20 cellular contexts compared by ENCODE assay signal in genomic region chr19:33444238-33444992, GRCh38.
A peak's percentile ranks its signal among the peaks of the same experiment; 100 is the strongest.
DNase-seq lines count a peak whose midpoint lies in the region; ATAC-seq, FAIRE-seq and TF ChIP-seq lines count a peak whose summit lies in the region.
"Had no signal": no experiment of that assay in that cellular context is flagged by ENCODE, and none has a peak within 500 bp of the region (broad histone marks: within the 10 kb centered on the region; RNA-seq: fewer than 3 reads in every experiment).

No MANE protein-coding gene starts in this region.

- H4K20me1 ChIP-seq in GM23338 (replicated peaks; ENCODE audit: insufficient read depth) = no peaks in the 10 kb centered on the region; the same call in 1 of the 2 replicates

- H3K36me3 Mint-ChIP-seq in GM23338 (ENCODE audit: low read depth) = peaks cover 5% of the 10 kb centered on the region; the same call in 1 of the 3 replicates

- FAIRE-seq in kidney (lab: Jason Lieb, UNC) = no peak

- no peak overlapping the region for H3K4me2 ChIP-seq in GM23338

- H3K27ac Mint-ChIP-seq in GM23338 = peak overlapping the region; percentile 44; the same call in 1 of the 2 replicates

- WGBS in sigmoid colon, 2 donors = 94% methylated on average over 13 of the region's 13 CpGs

- H3K27ac ChIP-seq in GM23338 (ENCODE audit: low read depth) (no peak overlapping the region), HEK293 (ENCODE audit: extremely low read depth, low read depth, low read length) (no peak overlapping the region), kidney (ENCODE audit: low read depth in 2 of 2, low read length in 2 of 2) (no peak overlapping the region), sigmoid colon (no peak overlapping the region)
- H3K27ac ChIP-seq: Peyer's patch, SK-N-MC had no signal

- H3K9me3 ChIP-seq in HEK293 (ENCODE audit: control insufficient read depth, insufficient read depth, low read depth, low read length) (no peaks in the 10 kb centered on the region), kidney (ENCODE audit: control insufficient read depth in 1 of 2, low read length in 2 of 2) (no peaks in the 10 kb centered on the region), sigmoid colon (no peaks in the 10 kb centered on the region)
- H3K9me3 ChIP-seq: Peyer's patch had no signal

- no peaks in the 10 kb centered on the region for H3K4me1 Mint-ChIP-seq in GM23338

- no peak overlapping the region for H3K9ac ChIP-seq in kidney (ENCODE audit: low read length in 2 of 2)
- H3K9ac ChIP-seq: GM23248 had no signal

- CTCF ChIA-PET in HEK293 (lab: Yijun Ruan, JAX) = interaction anchor here (0.6 to 2.2 kb wide), 2 partner anchors 14 to 210 kb away, joined by 3 to 10 read pairs; no protein-coding TSS in a partner anchor

- no peak overlapping the region for H2AFZ ChIP-seq in GM23338
- H2AFZ ChIP-seq: GM23248 had no signal

- H3K9me2 ChIP-seq in GM23338 (ENCODE audit: insufficient read depth) = no peaks in the 10 kb centered on the region

- no peaks in the 10 kb centered on the region for H3K4me1 ChIP-seq in GM23338 (ENCODE audit: insufficient read depth)
- no peaks in the 10 kb centered on the region for H3K4me1 ChIP-seq in HEK293 (ENCODE audit: control insufficient read depth, insufficient read depth, low read length)
- peaks cover 0 to 5% of the 10 kb centered on the region in 2 donors for H3K4me1 ChIP-seq in kidney (ENCODE audit: control insufficient read depth in 1 of 2, insufficient read depth in 1 of 2, low read depth in 1 of 2, low read length in 2 of 2)
- no peaks in the 10 kb centered on the region for H3K4me1 ChIP-seq in sigmoid colon
- H3K4me1 ChIP-seq: Peyer's patch had no signal

- no peaks in the 10 kb centered on the region for H3F3A ChIP-seq in GM23338 (replicated peaks; ENCODE audit: low read depth)

- TF ChIP-seq CTCF in GM23338 (conservative IDR thresholded peaks at IDR 0.05; ENCODE audit: low read depth in 2 of 2) (no peak), HEK293 (tag by site-specific recombination; IDR thresholded peaks at IDR 0.05) (no peak), kidney (IDR thresholded peaks at IDR 0.05; ENCODE audit: borderline replicate concordance, extremely low read depth, insufficient read depth) (no peak), sigmoid colon (IDR thresholded peaks at IDR 0.05) (no peak)

- POLR2A ChIA-PET in HEK293 (lab: Yijun Ruan, JAX) = no interaction called here

- TF ChIP-seq POLR2A in sigmoid colon (IDR thresholded peaks at IDR 0.05) = no peak
- no peak for TF ChIP-seq POLR2A in erythroblast (IDR thresholded peaks at IDR 0.05; ENCODE audit: low read length)

- no peaks in the 10 kb centered on the region for H3K27me3 ChIP-seq in GM23338 (ENCODE audit: insufficient read depth)
- no peaks in the 10 kb centered on the region for H3K27me3 ChIP-seq in sigmoid colon
- H3K27me3 ChIP-seq: Peyer's patch had no signal

- H3K36me3 ChIP-seq in GM23338 (ENCODE audit: insufficient read depth) (no peaks in the 10 kb centered on the region; the same call in 1 of the 2 replicates), HEK293 (ENCODE audit: control insufficient read depth in 2 of 2, insufficient read depth in 1 of 2, low read length in 2 of 2) (peaks cover 0 to 4% of the 10 kb centered on the region in 2 experiments; a peak in 1 of 3 replicates), kidney (ENCODE audit: control insufficient read depth in 1 of 2, insufficient read depth in 2 of 2, low read length in 2 of 2) (peaks cover 2 to 3% of the 10 kb centered on the region in 2 donors), sigmoid colon (peaks cover 0 to 12% (median 2%) of the 10 kb centered on the region in 4 donors)

- intact Hi-C loops in kidney (cut with DNase I) = no loop called here
- intact Hi-C loops in sigmoid colon (cut with DNase I) = no loop called here

- no peak for DNase-seq in GM23338 (ENCODE audit: low spot score)
- DNase-seq in kidney = peak; percentile 54
- DNase-seq in sigmoid colon = peak; percentile 32
- DNase-seq in erythroblast (lab: John Stamatoyannopoulos, UW) = no peak
- DNase-seq: ACHN; C1 segment of cervical spinal cord; DMS79; KG1; MV-4-11; NCI-H1694 treated with DMSO at 0.1 percent for 48 hours; NCI-H748 treated with DMSO at 0.1 percent for 48 hours; NK-92 treated with Interleukin-12 subunit alpha and Interleukin-12 subunit beta, amount 100 ng/mL, for 24 hours; SHP77 had no signal

- ATAC-seq in GM23338 (no peak), HG03571 (IDR thresholded peaks at IDR 0.05; ENCODE audit: unreplicated experiment) (no peak), HG03460 (IDR thresholded peaks at IDR 0.05; ENCODE audit: unreplicated experiment) (no peak), GM19324 (IDR thresholded peaks at IDR 0.05; ENCODE audit: low FRiP score, unreplicated experiment) (no peak)

- H3K9me3 Mint-ChIP-seq in GM23338 = no peaks in the 10 kb centered on the region

- no peaks in the 10 kb centered on the region for H3K79me2 ChIP-seq in GM23338 (replicated peaks; ENCODE audit: insufficient read depth)

- TF ChIP-seq EP300 in sigmoid colon (IDR thresholded peaks at IDR 0.05) = no peak

- no peak overlapping the region for H3K4me3 ChIP-seq in GM23338
- no peak overlapping the region for H3K4me3 ChIP-seq in HEK293 (ENCODE audit: low read depth, low read length)
- no peak overlapping the region for H3K4me3 ChIP-seq in kidney (ENCODE audit: low read length in 2 of 2)
- H3K4me3 ChIP-seq in sigmoid colon = no peak overlapping the region
- H3K4me3 ChIP-seq: GM23248, Peyer's patch, SK-N-MC had no signal

- peaks cover 9% of the 10 kb centered on the region for H3K27me3 Mint-ChIP-seq in GM23338 (ENCODE audit: insufficient read depth, low read depth, poor library complexity)

- no peak overlapping the region for H3K4me3 Mint-ChIP-seq in GM23338

TF ChIP-seq in GM23338, 12 proteins besides CTCF, POLR2A, EP300 and RAD21 (continues in another document):
- TF ChIP-seq POLR2AphosphoS5 (IDR thresholded peaks at IDR 0.05; ENCODE audit: low read depth) = no peak
- no peak for TF ChIP-seq ETS1 (IDR thresholded peaks at IDR 0.05)
- TF ChIP-seq NANOG (IDR thresholded peaks at IDR 0.05; ENCODE audit: borderline replicate concordance) = no peak
- TF ChIP-seq CREB1 (CRISPR knock-in tag; IDR thresholded peaks at IDR 0.05; ENCODE audit: low read depth) = no peak
- TF ChIP-seq ZNF331 (CRISPR knock-in tag; IDR thresholded peaks at IDR 0.05; ENCODE audit: low read depth) = no peak

TF ChIP-seq in HEK293, 187 proteins besides CTCF, POLR2A, EP300 and RAD21 (continues in another document):
- TF ChIP-seq SCRT2 (tag by site-specific recombination; IDR thresholded peaks at IDR 0.05) = peak; percentile 57; the same call in 1 of the 2 replicates
- TF ChIP-seq GLIS1 (tag by site-specific recombination; IDR thresholded peaks at IDR 0.05) = no peak
- TF ChIP-seq ZNF571 (tag by site-specific recombination; IDR thresholded peaks at IDR 0.05) = no peak
- TF ChIP-seq ZNF19 (tag by site-specific recombination; IDR thresholded peaks at IDR 0.05; ENCODE audit: low read depth) = no peak
- no peak for TF ChIP-seq ZBTB26 (tag by site-specific recombination; optimal IDR thresholded peaks at IDR 0.05)
- TF ChIP-seq GFI1B (tag by site-specific recombination; IDR thresholded peaks at IDR 0.05) = no peak
- TF ChIP-seq ZBTB17 (tag by site-specific recombination; IDR thresholded peaks at IDR 0.05) = no peak
- TF ChIP-seq PATZ1 (tag by site-specific recombination; IDR thresholded peaks at IDR 0.05) = no peak
- no peak for TF ChIP-seq ZNF488 (tag by site-specific recombination; IDR thresholded peaks at IDR 0.05)
- TF ChIP-seq HOXC10 (CRISPR knock-in tag; IDR thresholded peaks at IDR 0.05) = no peak
- TF ChIP-seq RBAK (tag by site-specific recombination; IDR thresholded peaks at IDR 0.05) = no peak
- no peak for TF ChIP-seq ZNF624 (tag by site-specific recombination; IDR thresholded peaks at IDR 0.05)
- TF ChIP-seq ZNF501 (tag by site-specific recombination; IDR thresholded peaks at IDR 0.05) = no peak
- no peak for TF ChIP-seq ZNF292 (tag by site-specific recombination; IDR thresholded peaks at IDR 0.05; ENCODE audit: borderline replicate concordance, low read depth)

Comparison
In these comparisons a context has a peak if more than half of its experiments do, and no peak if none do; other contexts are left out.
1. DNase-seq: peak in kidney (single experiment) and sigmoid colon (single experiment); none in GM23338 (single experiment) and erythroblast (0 of 2).